In genomic region chr2:28325567-28326468, GRCh38 we compare ENCODE assay signal across 8 cellular contexts.
DNase-seq lines count a peak whose midpoint lies in the region; ATAC-seq and TF ChIP-seq lines count a peak whose summit lies in the region.

No MANE protein-coding gene starts in this region.

- H4K91ac ChIP-seq in IMR-90 (ENCODE audit: insufficient read depth, low read depth, low read length), result peak overlapping the region; percentile 26; the same call in 1 of the 2 replicates

- no peak for ATAC-seq in IMR-90 (ENCODE audit: low read depth)

- H2BK120ac ChIP-seq in IMR-90 (ENCODE audit: low read depth, low read length), result no peak overlapping the region

- peak overlapping the region; percentile 44 for H2AK5ac ChIP-seq in IMR-90 (ENCODE audit: low read depth, low read length)

- dilution Hi-C loops in IMR-90 (cut with HindIII; ENCODE audit: low sequenced_read_pairs, unreplicated experiment), result no loop called here

- no peak overlapping the region for H2BK15ac ChIP-seq in IMR-90 (ENCODE audit: low read depth, low read length)

- TF ChIP-seq POLR2A in IMR-90 (IDR thresholded peaks at IDR 0.05; ENCODE audit: low read depth, low read length), result no peak

- CTCF ChIA-PET in activated CD4-positive, alpha-beta T cell treated with anti-CD3 and anti-CD28 coated beads, Interleukin-2, amount 10 ng/mL, durations not matched to agents 7 days and 5 days (lab: Charles Lee), result interaction anchor here (0.5 to 1.6 kb wide), 3 partner anchors 8 to 96 kb away, joined by 3 to 4 read pairs (median 3); no protein-coding TSS in a partner anchor
- CTCF ChIA-PET in IMR-90 (lab: Yijun Ruan, JAX), result no interaction called here

- H3K27ac Mint-ChIP-seq in activated CD4-positive, alpha-beta T cell treated with anti-CD3 and anti-CD28 coated beads, Interleukin-2, amount 10 ng/mL, durations not matched to agents 7 days and 5 days, result no peak overlapping the region
- peak overlapping the region; percentile 58 for H3K27ac Mint-ChIP-seq in stimulated activated naive CD8-positive, alpha-beta T cell treated with anti-CD3 and anti-CD28 coated beads, Interleukin-15, Interleukin-2, amounts not matched to agents 100 ng/mL and 50 ng/mL, for 24 hours

- no peak overlapping the region for H3K4me3 Mint-ChIP-seq in activated CD4-positive, alpha-beta T cell treated with anti-CD3 and anti-CD28 coated beads, Interleukin-2, amount 10 ng/mL, durations not matched to agents 7 days and 5 days
- H3K4me3 Mint-ChIP-seq in stimulated activated naive CD8-positive, alpha-beta T cell treated with anti-CD3 and anti-CD28 coated beads, Interleukin-15, Interleukin-2, amounts not matched to agents 100 ng/mL and 50 ng/mL, for 24 hours, result no peak overlapping the region

- POLR2A ChIA-PET in activated CD4-positive, alpha-beta T cell treated with anti-CD3 and anti-CD28 coated beads, Interleukin-2, amount 10 ng/mL, durations not matched to agents 7 days and 5 days (lab: Charles Lee), result no interaction called here
- POLR2A ChIA-PET in IMR-90 (lab: Charles Lee; ENCODE audit: unreplicated experiment), result no interaction called here

- TF ChIP-seq CTCF in IMR-90 (conservative IDR thresholded peaks at IDR 0.05; ENCODE audit: low read depth, low read length), result no peak

- no peak overlapping the region; the same call in 1 of the 2 replicates for H2BK20ac ChIP-seq in IMR-90 (ENCODE audit: low read depth, low read length)

- H4K8ac ChIP-seq in IMR-90 (ENCODE audit: low read depth in 2 of 2, low read length in 2 of 2), result peak overlapping the region in 1 of 2 experiments; percentile 29; a peak in 1 of 4 replicates

- H3K4me1 Mint-ChIP-seq in activated CD4-positive, alpha-beta T cell treated with anti-CD3 and anti-CD28 coated beads, Interleukin-2, amount 10 ng/mL, durations not matched to agents 7 days and 5 days, result peaks cover 16% of the 10 kb centered on the region
- peaks cover 19% of the 10 kb centered on the region for H3K4me1 Mint-ChIP-seq in stimulated activated naive CD8-positive, alpha-beta T cell treated with anti-CD3 and anti-CD28 coated beads, Interleukin-15, Interleukin-2, amounts not matched to agents 100 ng/mL and 50 ng/mL, for 24 hours (ENCODE audit: low read depth)

- H3K56ac ChIP-seq in IMR-90 (ENCODE audit: extremely low read depth, insufficient read depth, low read length), result no peak overlapping the region

- H3K36me3 ChIP-seq in IMR-90 (ENCODE audit: control insufficient read depth, insufficient read depth, low read length), result no peaks in the 10 kb centered on the region

- no TSS peak for BruUV-seq in IMR-90 (replicated peaks; lab: Mats Ljungman, UMichigan)

- H3K4me1 ChIP-seq in IMR-90 (ENCODE audit: control insufficient read depth, insufficient read depth, low read length), result peaks cover 30% of the 10 kb centered on the region

- intact Hi-C loops in IMR-90 (cut with micrococcal nuclease), result no loop called here

- no peak overlapping the region for H3K9ac ChIP-seq in IMR-90 (ENCODE audit: low read depth, low read length)

- H3K27me3 ChIP-seq in IMR-90 (ENCODE audit: control insufficient read depth, insufficient read depth, low read length), result no peaks in the 10 kb centered on the region

- no peak overlapping the region for H2BK5ac ChIP-seq in IMR-90 (ENCODE audit: low read depth, low read length, poor library complexity, severe bottlenecking)

- peak overlapping the region; percentile 29 for H3K4ac ChIP-seq in IMR-90 (ENCODE audit: low read depth, low read length)

- H4K20me1 ChIP-seq in IMR-90 (ENCODE audit: insufficient read depth, low read length), result no peaks in the 10 kb centered on the region

- in situ Hi-C loops in IMR-90 (cut with MboI; ENCODE audit: low sequenced_read_pairs), result no loop called here

- H3K9me1 ChIP-seq in IMR-90 (ENCODE audit: insufficient read depth, low read length), result peaks cover 13% of the 10 kb centered on the region

- H2AK9ac ChIP-seq in IMR-90 (replicated peaks; ENCODE audit: low read depth, low read length, poor library complexity), result no peak overlapping the region

- TF ChIP-seq RAD21 in IMR-90 (IDR thresholded peaks at IDR 0.05; ENCODE audit: low read length), result no peak

- no CpG with 5 or more reads among the region's 10 CpGs for WGBS in IMR-90 (ENCODE audit: extremely low coverage in 2 of 2, insufficient read length in 1 of 2), 2 experiments

- no peak overlapping the region for H3K14ac ChIP-seq in IMR-90 (replicated peaks; ENCODE audit: low read depth, low read length)

- H3K36me3 Mint-ChIP-seq in activated CD4-positive, alpha-beta T cell treated with anti-CD3 and anti-CD28 coated beads, Interleukin-2, amount 10 ng/mL, durations not matched to agents 7 days and 5 days (ENCODE audit: low read depth), result peaks cover 16% of the 10 kb centered on the region
- H3K36me3 Mint-ChIP-seq in stimulated activated naive CD8-positive, alpha-beta T cell treated with anti-CD3 and anti-CD28 coated beads, Interleukin-15, Interleukin-2, amounts not matched to agents 100 ng/mL and 50 ng/mL, for 24 hours (ENCODE audit: low read depth), result peaks cover 20% of the 10 kb centered on the region

- H3K18ac ChIP-seq in IMR-90 (ENCODE audit: low read depth, low read length), result peak overlapping the region; percentile 22; the same call in 1 of the 2 replicates

- H3K4me2 ChIP-seq in IMR-90 (ENCODE audit: low read depth, low read length), result no peak overlapping the region

- peak; percentile 29 for DNase-seq in activated CD4-positive, alpha-beta T cell treated with anti-CD3 and anti-CD28 coated beads for 48 hours
- no peak for DNase-seq in activated CD4-positive, alpha-beta T cell treated with anti-CD3 and anti-CD28 coated beads, Interleukin-2, amount 10 ng/mL, durations not matched to agents 7 days and 5 days
- DNase-seq in IMR-90, result no peak
- peak; percentile 63 for DNase-seq in astrocyte of the hippocampus (ENCODE audit: low read depth, low spot score)
- no peak for DNase-seq in NCI-H446 treated with DMSO at 0.1 percent for 48 hours (lab: John Stamatoyannopoulos, UW)
- DNase-seq in hypothalamus (lab: John Stamatoyannopoulos, UW), result no peak
- no peak for DNase-seq in AG20443 (ENCODE audit: low spot score)

- H3K23ac ChIP-seq in IMR-90 (ENCODE audit: low read depth, low read length), result no peak overlapping the region

- no peak overlapping the region for H3K4me3 ChIP-seq in IMR-90 (ENCODE audit: insufficient read depth, low read depth, low read length)

- H3K27me3 Mint-ChIP-seq in activated CD4-positive, alpha-beta T cell treated with anti-CD3 and anti-CD28 coated beads, Interleukin-2, amount 10 ng/mL, durations not matched to agents 7 days and 5 days, result no peaks in the 10 kb centered on the region
- no peaks in the 10 kb centered on the region for H3K27me3 Mint-ChIP-seq in stimulated activated naive CD8-positive, alpha-beta T cell treated with anti-CD3 and anti-CD28 coated beads, Interleukin-15, Interleukin-2, amounts not matched to agents 100 ng/mL and 50 ng/mL, for 24 hours

- H3K9me3 Mint-ChIP-seq in activated CD4-positive, alpha-beta T cell treated with anti-CD3 and anti-CD28 coated beads, Interleukin-2, amount 10 ng/mL, durations not matched to agents 7 days and 5 days, result no peaks in the 10 kb centered on the region
- no peaks in the 10 kb centered on the region for H3K9me3 Mint-ChIP-seq in stimulated activated naive CD8-positive, alpha-beta T cell treated with anti-CD3 and anti-CD28 coated beads, Interleukin-15, Interleukin-2, amounts not matched to agents 100 ng/mL and 50 ng/mL, for 24 hours

- peak overlapping the region; percentile 50; the same call in 1 of the 2 replicates for H4K5ac ChIP-seq in IMR-90 (ENCODE audit: low read depth, low read length)

- H2AFZ ChIP-seq in IMR-90 (replicated peaks; ENCODE audit: low read length, poor library complexity), result peak overlapping the region; percentile 26

- no peaks in the 10 kb centered on the region for H3K79me1 ChIP-seq in IMR-90 (ENCODE audit: low read depth in 1 of 2, low read length in 2 of 2)

- peak overlapping the region; percentile 84; the same call in 1 of the 2 replicates for H3K27ac ChIP-seq in IMR-90 (ENCODE audit: insufficient read depth, low read length)

- no peaks in the 10 kb centered on the region for H3K9me3 ChIP-seq in IMR-90 (ENCODE audit: control insufficient read depth, insufficient read depth, low read length)

TF ChIP-seq in IMR-90, 13 proteins besides CTCF, POLR2A, EP300 and RAD21:
- TF ChIP-seq RCOR1 (IDR thresholded peaks at IDR 0.05; ENCODE audit: insufficient replicate concordance, low read length), result no peak
- 0 out of 2 replicates have a peak, but pooled peaks have one; percentile 8 for TF ChIP-seq FOS (IDR thresholded peaks at IDR 0.05; ENCODE audit: low read depth, low read length)
TF ChIP-seq in IMR-90: peak in this region for 1.

Comparison
In these comparisons a context has a peak if more than half of its experiments do, and no peak if none do; other contexts are left out.
1. DNase-seq: peak in activated CD4-positive, alpha-beta T cell treated with anti-CD3 and anti-CD28 coated beads for 48 hours (single experiment) and astrocyte of the hippocampus (single experiment); none in activated CD4-positive, alpha-beta T cell treated with anti-CD3 and anti-CD28 coated beads, Interleukin-2, amount 10 ng/mL, durations not matched to agents 7 days and 5 days (single experiment), IMR-90 (single experiment), NCI-H446 treated with DMSO at 0.1 percent for 48 hours (single experiment), hypothalamus (0 of 51) and AG20443 (single experiment).